In the genomic region with DNA sequence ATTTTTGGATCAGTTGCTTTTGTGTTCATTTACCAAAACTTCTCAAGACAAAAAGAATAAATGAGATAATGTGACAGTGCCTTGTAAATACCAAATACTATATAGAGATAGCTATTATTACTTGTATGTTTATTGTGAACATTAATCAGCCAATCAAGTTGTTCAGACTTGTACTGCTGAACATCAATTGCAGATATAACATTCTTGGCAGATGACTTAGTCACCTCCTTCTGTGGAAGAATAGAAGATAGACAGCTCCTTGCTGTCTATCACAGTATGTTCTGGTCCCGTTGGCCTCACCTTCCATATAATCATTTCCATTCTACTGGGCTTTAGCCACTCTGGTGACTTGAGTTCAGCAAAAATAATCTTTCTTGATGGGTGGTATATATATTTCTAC, we compare ENCODE assay signal across 16 cellular contexts.
"Had no signal": no experiment of that assay in that cellular context is flagged by ENCODE, and none has a peak within 500 bp of the region (broad histone marks: within the 10 kb centered on the region; RNA-seq: fewer than 3 reads in every experiment).

No MANE protein-coding gene starts in this region.

- H3K36me3 ChIP-seq: ovary had no signal

- H3K4me1 ChIP-seq: heart right ventricle, right atrium auricular region, sigmoid colon had no signal

- H3K27me3 ChIP-seq: gastrocnemius medialis, heart right ventricle, ovary, right atrium auricular region, sigmoid colon had no signal

- H3K4me3 Mint-ChIP-seq: naive thymus-derived CD4-positive, alpha-beta T cell; nephron progenitor cell; stimulated activated naive B cell treated with anti-CD40 and anti-IgM and Interleukin-4, amounts not matched to agents 10 μg/mL and 1 μg/mL and 100 μg/mL, for 72 hours; stimulated activated naive CD8-positive, alpha-beta T cell treated with anti-CD3 and anti-CD28 coated beads, Interleukin-15, amount 100 ng/mL, for 72 hours had no signal

- H3K4me1 Mint-ChIP-seq: stimulated activated naive B cell treated with anti-CD40 and anti-IgM and Interleukin-4, amounts not matched to agents 10 μg/mL and 1 μg/mL and 100 μg/mL, for 72 hours; stimulated activated naive CD8-positive, alpha-beta T cell treated with anti-CD3 and anti-CD28 coated beads, Interleukin-15, amount 100 ng/mL, for 72 hours had no signal

- DNase-seq: effector CD8-positive, alpha-beta T cell; gastrocnemius medialis; heart right ventricle; kidney; naive thymus-derived CD4-positive, alpha-beta T cell; nephron progenitor cell; ovary; sigmoid colon; stimulated activated CD4-positive, alpha-beta T cell treated with anti-CD3 and anti-CD28 coated beads, Interleukin-2, amount 100 ng/mL, for 24 hours; stimulated activated CD4-positive, alpha-beta T cell treated with anti-CD3 and anti-CD28 coated beads, Interleukin-4, amount 100 ng/mL, for 4 hours; stimulated activated naive B cell treated with anti-CD40 and anti-IgM and Interleukin-4, amounts not matched to agents 10 μg/mL and 1 μg/mL and 100 μg/mL, for 72 hours; stimulated activated naive CD8-positive, alpha-beta T cell treated with anti-CD3 and anti-CD28 coated beads, Interleukin-15, amount 100 ng/mL, for 72 hours; trophoblast cell had no signal

- FAIRE-seq: kidney had no signal

- H3K9me3 ChIP-seq: gastrocnemius medialis, heart right ventricle, ovary, right atrium auricular region, sigmoid colon had no signal

- H3K4me3 ChIP-seq: coronary artery, gastrocnemius medialis, heart right ventricle, ovary, right atrium auricular region, sigmoid colon, skin epidermis had no signal

- H3K9me3 Mint-ChIP-seq: naive thymus-derived CD4-positive, alpha-beta T cell; nephron progenitor cell; stimulated activated naive B cell treated with anti-CD40 and anti-IgM and Interleukin-4, amounts not matched to agents 10 μg/mL and 1 μg/mL and 100 μg/mL, for 72 hours; stimulated activated naive CD8-positive, alpha-beta T cell treated with anti-CD3 and anti-CD28 coated beads, Interleukin-15, amount 100 ng/mL, for 72 hours had no signal

- H3K27ac ChIP-seq: coronary artery, gastrocnemius medialis, heart right ventricle, ovary, right atrium auricular region, sigmoid colon, skin epidermis had no signal

- H3K27ac Mint-ChIP-seq: nephron progenitor cell; stimulated activated naive B cell treated with anti-CD40 and anti-IgM and Interleukin-4, amounts not matched to agents 10 μg/mL and 1 μg/mL and 100 μg/mL, for 72 hours; stimulated activated naive CD8-positive, alpha-beta T cell treated with anti-CD3 and anti-CD28 coated beads, Interleukin-15, amount 100 ng/mL, for 72 hours had no signal

- ATAC-seq: gastrocnemius medialis; heart right ventricle; naive thymus-derived CD4-positive, alpha-beta T cell; stimulated activated naive B cell treated with anti-CD40 and anti-IgM and Interleukin-4, amounts not matched to agents 10 μg/mL and 1 μg/mL and 100 μg/mL, for 72 hours; stimulated activated naive CD8-positive, alpha-beta T cell treated with anti-CD3 and anti-CD28 coated beads, Interleukin-15, amount 100 ng/mL, for 72 hours had no signal

- H3K27me3 Mint-ChIP-seq: naive thymus-derived CD4-positive, alpha-beta T cell; stimulated activated naive B cell treated with anti-CD40 and anti-IgM and Interleukin-4, amounts not matched to agents 10 μg/mL and 1 μg/mL and 100 μg/mL, for 72 hours; stimulated activated naive CD8-positive, alpha-beta T cell treated with anti-CD3 and anti-CD28 coated beads, Interleukin-15, amount 100 ng/mL, for 72 hours had no signal
